Comparison of ENCODE assay signal across 1 cellular context in the genomic region with DNA sequence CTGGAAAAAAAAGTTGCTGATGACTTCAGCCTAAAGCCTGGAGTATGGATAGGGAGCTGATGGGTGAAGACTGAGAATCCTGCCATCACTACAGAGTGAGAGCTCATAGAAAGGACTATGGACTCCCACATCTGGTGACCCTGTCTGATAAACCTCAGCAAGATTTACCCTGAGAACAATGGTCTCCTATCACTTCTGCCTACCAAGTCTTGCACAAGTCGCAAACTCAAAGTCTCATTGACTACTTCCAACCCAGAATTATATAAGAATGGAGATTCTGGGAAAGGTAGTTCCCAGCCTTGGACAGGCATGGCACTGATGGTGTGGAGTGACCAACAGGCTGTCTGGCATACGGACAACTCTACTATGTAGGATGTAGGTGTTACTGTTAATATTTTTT.
TF ChIP-seq lines count a peak whose summit lies in the region.

No MANE protein-coding gene starts in this region.

TF ChIP-seq in HepG2, 621 proteins besides CTCF, POLR2A, EP300 and RAD21 (continued from another document and continues in another):
- TF ChIP-seq, protein P1, sequence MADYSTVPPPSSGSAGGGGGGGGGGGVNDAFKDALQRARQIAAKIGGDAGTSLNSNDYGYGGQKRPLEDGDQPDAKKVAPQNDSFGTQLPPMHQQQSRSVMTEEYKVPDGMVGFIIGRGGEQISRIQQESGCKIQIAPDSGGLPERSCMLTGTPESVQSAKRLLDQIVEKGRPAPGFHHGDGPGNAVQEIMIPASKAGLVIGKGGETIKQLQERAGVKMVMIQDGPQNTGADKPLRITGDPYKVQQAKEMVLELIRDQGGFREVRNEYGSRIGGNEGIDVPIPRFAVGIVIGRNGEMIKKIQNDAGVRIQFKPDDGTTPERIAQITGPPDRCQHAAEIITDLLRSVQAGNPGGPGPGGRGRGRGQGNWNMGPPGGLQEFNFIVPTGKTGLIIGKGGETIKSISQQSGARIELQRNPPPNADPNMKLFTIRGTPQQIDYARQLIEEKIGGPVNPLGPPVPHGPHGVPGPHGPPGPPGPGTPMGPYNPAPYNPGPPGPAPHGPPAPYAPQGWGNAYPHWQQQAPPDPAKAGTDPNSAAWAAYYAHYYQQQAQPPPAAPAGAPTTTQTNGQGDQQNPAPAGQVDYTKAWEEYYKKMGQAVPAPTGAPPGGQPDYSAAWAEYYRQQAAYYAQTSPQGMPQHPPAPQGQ (CRISPR knock-in tag; IDR thresholded peaks at IDR 0.05; ENCODE audit: borderline replicate concordance), result no peak
- TF ChIP-seq ZNF570 (CRISPR knock-in tag; IDR thresholded peaks at IDR 0.05; ENCODE audit: borderline replicate concordance) (no peak), NCOR1 (IDR thresholded peaks at IDR 0.05; ENCODE audit: borderline replicate concordance, low read length) (peak; percentile 92), NR2F6 (IDR thresholded peaks at IDR 0.05) (peak; percentile 69), NR2F6 (CRISPR knock-in tag; IDR thresholded peaks at IDR 0.05) (peak; percentile 64; the same call in 1 of the 2 replicates), PCBP2 (optimal IDR thresholded peaks at IDR 0.05; ENCODE audit: low read depth, low read length, poor library complexity, severe bottlenecking) (no peak), YY1 (IDR thresholded peaks at IDR 0.05; ENCODE audit: insufficient read depth, insufficient replicate concordance, low read depth, low read length) (peak; percentile 24), ATRX (CRISPR knock-in tag; IDR thresholded peaks at IDR 0.05; ENCODE audit: borderline replicate concordance) (no peak), NKX3-1 (CRISPR knock-in tag; IDR thresholded peaks at IDR 0.05) (no peak), PCBP1 (IDR thresholded peaks at IDR 0.05; ENCODE audit: borderline replicate concordance, low read depth, low read length) (no peak), ZNF335 (CRISPR knock-in tag; IDR thresholded peaks at IDR 0.05) (no peak), ZNF605 (CRISPR knock-in tag; IDR thresholded peaks at IDR 0.05) (no peak), CEBPB (IDR thresholded peaks at IDR 0.05; ENCODE audit: borderline replicate concordance, low read depth, low read length) (peak; percentile 92), GLI4 (CRISPR knock-in tag; IDR thresholded peaks at IDR 0.05; ENCODE audit: borderline replicate concordance) (no peak), KDM2A (CRISPR knock-in tag; IDR thresholded peaks at IDR 0.05; ENCODE audit: borderline replicate concordance, low read depth) (no peak), CREM (IDR thresholded peaks at IDR 0.05) (peak; percentile 12; the same call in 1 of the 2 replicates), CREM (CRISPR knock-in tag; IDR thresholded peaks at IDR 0.05) (no peak), ZNF644 (CRISPR knock-in tag; IDR thresholded peaks at IDR 0.05; ENCODE audit: low read depth) (peak; percentile 46; the same call in 1 of the 2 replicates), TEAD2 (CRISPR knock-in tag; IDR thresholded peaks at IDR 0.05) (no peak), HOXA7 (CRISPR knock-in tag; IDR thresholded peaks at IDR 0.05) (no peak), ZFX (CRISPR knock-in tag; IDR thresholded peaks at IDR 0.05; ENCODE audit: low read depth) (no peak), MBNL3 (CRISPR knock-in tag; conservative IDR thresholded peaks at IDR 0.05) (no peak), ZNF12 (CRISPR knock-in tag; IDR thresholded peaks at IDR 0.05) (no peak), RORA (CRISPR knock-in tag; IDR thresholded peaks at IDR 0.05) (no peak)
- TF ChIP-seq, protein P2, sequence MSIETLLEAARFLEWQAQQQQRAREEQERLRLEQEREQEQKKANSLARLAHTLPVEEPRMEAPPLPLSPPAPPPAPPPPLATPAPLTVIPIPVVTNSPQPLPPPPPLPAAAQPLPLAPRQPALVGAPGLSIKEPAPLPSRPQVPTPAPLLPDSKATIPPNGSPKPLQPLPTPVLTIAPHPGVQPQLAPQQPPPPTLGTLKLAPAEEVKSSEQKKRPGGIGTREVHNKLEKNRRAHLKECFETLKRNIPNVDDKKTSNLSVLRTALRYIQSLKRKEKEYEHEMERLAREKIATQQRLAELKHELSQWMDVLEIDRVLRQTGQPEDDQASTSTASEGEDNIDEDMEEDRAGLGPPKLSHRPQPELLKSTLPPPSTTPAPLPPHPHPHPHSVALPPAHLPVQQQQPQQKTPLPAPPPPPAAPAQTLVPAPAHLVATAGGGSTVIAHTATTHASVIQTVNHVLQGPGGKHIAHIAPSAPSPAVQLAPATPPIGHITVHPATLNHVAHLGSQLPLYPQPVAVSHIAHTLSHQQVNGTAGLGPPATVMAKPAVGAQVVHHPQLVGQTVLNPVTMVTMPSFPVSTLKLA (IDR thresholded peaks at IDR 0.05), result no peak
- TF ChIP-seq, protein P3, sequence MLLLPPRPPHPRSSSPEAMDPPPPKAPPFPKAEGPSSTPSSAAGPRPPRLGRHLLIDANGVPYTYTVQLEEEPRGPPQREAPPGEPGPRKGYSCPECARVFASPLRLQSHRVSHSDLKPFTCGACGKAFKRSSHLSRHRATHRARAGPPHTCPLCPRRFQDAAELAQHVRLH (CRISPR knock-in tag; IDR thresholded peaks at IDR 0.05; ENCODE audit: borderline replicate concordance, low read depth), result no peak
- TF ChIP-seq, protein P4, sequence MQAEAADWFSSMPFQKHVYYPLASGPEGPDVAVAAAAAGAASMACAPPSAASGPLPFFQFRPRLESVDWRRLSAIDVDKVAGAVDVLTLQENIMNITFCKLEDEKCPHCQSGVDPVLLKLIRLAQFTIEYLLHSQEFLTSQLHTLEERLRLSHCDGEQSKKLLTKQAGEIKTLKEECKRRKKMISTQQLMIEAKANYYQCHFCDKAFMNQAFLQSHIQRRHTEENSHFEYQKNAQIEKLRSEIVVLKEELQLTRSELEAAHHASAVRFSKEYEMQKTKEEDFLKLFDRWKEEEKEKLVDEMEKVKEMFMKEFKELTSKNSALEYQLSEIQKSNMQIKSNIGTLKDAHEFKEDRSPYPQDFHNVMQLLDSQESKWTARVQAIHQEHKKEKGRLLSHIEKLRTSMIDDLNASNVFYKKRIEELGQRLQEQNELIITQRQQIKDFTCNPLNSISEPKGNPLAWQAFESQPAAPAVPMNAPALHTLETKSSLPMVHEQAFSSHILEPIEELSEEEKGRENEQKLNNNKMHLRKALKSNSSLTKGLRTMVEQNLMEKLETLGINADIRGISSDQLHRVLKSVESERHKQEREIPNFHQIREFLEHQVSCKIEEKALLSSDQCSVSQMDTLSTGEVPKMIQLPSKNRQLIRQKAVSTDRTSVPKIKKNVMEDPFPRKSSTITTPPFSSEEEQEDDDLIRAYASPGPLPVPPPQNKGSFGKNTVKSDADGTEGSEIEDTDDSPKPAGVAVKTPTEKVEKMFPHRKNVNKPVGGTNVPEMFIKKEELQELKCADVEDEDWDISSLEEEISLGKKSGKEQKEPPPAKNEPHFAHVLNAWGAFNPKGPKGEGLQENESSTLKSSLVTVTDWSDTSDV (CRISPR knock-in tag; IDR thresholded peaks at IDR 0.05), result no peak
- TF ChIP-seq, protein P5, sequence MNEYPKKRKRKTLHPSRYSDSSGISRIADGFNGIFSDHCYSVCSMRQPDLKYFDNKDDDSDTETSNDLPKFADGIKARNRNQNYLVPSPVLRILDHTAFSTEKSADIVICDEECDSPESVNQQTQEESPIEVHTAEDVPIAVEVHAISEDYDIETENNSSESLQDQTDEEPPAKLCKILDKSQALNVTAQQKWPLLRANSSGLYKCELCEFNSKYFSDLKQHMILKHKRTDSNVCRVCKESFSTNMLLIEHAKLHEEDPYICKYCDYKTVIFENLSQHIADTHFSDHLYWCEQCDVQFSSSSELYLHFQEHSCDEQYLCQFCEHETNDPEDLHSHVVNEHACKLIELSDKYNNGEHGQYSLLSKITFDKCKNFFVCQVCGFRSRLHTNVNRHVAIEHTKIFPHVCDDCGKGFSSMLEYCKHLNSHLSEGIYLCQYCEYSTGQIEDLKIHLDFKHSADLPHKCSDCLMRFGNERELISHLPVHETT (CRISPR knock-in tag; conservative IDR thresholded peaks at IDR 0.05), result no peak
- TF ChIP-seq, protein P6, sequence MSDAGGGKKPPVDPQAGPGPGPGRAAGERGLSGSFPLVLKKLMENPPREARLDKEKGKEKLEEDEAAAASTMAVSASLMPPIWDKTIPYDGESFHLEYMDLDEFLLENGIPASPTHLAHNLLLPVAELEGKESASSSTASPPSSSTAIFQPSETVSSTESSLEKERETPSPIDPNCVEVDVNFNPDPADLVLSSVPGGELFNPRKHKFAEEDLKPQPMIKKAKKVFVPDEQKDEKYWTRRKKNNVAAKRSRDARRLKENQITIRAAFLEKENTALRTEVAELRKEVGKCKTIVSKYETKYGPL (CRISPR knock-in tag; IDR thresholded peaks at IDR 0.05), result peak; percentile 92
- TF ChIP-seq, protein P7, sequence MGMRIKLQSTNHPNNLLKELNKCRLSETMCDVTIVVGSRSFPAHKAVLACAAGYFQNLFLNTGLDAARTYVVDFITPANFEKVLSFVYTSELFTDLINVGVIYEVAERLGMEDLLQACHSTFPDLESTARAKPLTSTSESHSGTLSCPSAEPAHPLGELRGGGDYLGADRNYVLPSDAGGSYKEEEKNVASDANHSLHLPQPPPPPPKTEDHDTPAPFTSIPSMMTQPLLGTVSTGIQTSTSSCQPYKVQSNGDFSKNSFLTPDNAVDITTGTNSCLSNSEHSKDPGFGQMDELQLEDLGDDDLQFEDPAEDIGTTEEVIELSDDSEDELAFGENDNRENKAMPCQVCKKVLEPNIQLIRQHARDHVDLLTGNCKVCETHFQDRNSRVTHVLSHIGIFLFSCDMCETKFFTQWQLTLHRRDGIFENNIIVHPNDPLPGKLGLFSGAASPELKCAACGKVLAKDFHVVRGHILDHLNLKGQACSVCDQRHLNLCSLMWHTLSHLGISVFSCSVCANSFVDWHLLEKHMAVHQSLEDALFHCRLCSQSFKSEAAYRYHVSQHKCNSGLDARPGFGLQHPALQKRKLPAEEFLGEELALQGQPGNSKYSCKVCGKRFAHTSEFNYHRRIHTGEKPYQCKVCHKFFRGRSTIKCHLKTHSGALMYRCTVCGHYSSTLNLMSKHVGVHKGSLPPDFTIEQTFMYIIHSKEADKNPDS (CRISPR knock-in tag; IDR thresholded peaks at IDR 0.05), result no peak
- TF ChIP-seq, protein P8, sequence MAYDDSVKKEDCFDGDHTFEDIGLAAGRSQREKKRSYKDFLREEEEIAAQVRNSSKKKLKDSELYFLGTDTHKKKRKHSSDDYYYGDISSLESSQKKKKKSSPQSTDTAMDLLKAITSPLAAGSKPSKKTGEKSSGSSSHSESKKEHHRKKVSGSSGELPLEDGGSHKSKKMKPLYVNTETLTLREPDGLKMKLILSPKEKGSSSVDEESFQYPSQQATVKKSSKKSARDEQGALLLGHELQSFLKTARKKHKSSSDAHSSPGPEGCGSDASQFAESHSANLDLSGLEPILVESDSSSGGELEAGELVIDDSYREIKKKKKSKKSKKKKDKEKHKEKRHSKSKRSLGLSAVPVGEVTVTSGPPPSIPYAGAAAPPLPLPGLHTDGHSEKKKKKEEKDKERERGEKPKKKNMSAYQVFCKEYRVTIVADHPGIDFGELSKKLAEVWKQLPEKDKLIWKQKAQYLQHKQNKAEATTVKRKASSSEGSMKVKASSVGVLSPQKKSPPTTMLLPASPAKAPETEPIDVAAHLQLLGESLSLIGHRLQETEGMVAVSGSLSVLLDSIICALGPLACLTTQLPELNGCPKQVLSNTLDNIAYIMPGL (CRISPR knock-in tag; IDR thresholded peaks at IDR 0.05; ENCODE audit: borderline replicate concordance in 1 of 2, low read depth in 1 of 2), result no peak
- TF ChIP-seq, protein P9, sequence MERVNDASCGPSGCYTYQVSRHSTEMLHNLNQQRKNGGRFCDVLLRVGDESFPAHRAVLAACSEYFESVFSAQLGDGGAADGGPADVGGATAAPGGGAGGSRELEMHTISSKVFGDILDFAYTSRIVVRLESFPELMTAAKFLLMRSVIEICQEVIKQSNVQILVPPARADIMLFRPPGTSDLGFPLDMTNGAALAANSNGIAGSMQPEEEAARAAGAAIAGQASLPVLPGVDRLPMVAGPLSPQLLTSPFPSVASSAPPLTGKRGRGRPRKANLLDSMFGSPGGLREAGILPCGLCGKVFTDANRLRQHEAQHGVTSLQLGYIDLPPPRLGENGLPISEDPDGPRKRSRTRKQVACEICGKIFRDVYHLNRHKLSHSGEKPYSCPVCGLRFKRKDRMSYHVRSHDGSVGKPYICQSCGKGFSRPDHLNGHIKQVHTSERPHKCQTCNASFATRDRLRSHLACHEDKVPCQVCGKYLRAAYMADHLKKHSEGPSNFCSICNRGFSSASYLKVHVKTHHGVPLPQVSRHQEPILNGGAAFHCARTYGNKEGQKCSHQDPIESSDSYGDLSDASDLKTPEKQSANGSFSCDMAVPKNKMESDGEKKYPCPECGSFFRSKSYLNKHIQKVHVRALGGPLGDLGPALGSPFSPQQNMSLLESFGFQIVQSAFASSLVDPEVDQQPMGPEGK (CRISPR knock-in tag; IDR thresholded peaks at IDR 0.05), result no peak
- TF ChIP-seq, protein P10, sequence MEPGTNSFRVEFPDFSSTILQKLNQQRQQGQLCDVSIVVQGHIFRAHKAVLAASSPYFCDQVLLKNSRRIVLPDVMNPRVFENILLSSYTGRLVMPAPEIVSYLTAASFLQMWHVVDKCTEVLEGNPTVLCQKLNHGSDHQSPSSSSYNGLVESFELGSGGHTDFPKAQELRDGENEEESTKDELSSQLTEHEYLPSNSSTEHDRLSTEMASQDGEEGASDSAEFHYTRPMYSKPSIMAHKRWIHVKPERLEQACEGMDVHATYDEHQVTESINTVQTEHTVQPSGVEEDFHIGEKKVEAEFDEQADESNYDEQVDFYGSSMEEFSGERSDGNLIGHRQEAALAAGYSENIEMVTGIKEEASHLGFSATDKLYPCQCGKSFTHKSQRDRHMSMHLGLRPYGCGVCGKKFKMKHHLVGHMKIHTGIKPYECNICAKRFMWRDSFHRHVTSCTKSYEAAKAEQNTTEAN (CRISPR knock-in tag; conservative IDR thresholded peaks at IDR 0.05), result no peak
- TF ChIP-seq, protein P11, sequence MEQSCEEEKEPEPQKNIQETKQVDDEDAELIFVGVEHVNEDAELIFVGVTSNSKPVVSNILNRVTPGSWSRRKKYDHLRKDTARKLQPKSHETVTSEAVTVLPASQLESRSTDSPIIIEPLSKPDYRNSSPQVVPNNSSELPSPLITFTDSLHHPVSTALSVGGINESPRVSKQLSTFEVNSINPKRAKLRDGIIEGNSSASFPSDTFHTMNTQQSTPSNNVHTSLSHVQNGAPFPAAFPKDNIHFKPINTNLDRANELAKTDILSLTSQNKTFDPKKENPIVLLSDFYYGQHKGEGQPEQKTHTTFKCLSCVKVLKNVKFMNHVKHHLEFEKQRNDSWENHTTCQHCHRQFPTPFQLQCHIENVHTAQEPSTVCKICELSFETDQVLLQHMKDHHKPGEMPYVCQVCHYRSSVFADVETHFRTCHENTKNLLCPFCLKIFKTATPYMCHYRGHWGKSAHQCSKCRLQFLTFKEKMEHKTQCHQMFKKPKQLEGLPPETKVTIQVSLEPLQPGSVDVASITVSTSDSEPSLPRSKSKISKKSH (CRISPR knock-in tag; IDR thresholded peaks at IDR 0.05; ENCODE audit: borderline replicate concordance), result no peak
- TF ChIP-seq, protein P12, sequence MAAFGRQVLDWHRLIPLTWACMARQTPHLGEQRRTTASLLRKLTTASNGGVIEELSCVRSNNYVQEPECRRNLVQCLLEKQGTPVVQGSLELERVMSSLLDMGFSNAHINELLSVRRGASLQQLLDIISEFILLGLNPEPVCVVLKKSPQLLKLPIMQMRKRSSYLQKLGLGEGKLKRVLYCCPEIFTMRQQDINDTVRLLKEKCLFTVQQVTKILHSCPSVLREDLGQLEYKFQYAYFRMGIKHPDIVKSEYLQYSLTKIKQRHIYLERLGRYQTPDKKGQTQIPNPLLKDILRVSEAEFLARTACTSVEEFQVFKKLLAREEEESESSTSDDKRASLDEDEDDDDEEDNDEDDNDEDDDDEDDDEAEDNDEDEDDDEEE (CRISPR knock-in tag; IDR thresholded peaks at IDR 0.05), result no peak
